In the genomic region with DNA sequence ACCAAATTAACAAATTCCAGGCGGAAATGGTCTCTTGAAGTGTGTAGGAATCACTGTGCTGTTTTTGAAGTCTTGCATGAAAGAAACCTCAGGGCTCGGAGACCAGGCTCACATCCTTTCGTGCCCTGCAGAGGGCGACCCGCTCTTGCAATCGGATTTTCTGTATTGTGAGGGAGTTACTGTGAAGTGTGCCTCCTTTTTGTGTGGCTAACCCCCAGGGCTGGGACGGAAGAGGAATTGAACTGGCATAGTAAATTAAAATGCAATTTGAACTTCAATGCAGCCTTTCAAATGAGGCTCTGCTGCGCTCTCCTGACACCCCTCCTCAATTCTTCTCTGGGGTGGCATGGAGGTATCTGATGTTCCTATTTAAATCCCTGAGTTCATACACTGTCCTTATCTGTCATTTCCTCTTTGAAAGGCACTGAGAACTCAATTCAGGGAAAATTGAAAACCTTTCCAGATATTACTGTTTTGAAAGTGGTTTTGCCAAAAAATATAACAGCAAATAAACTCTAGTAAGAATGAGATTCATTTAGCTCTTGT, we compare ENCODE assay signal across 8 cellular contexts. TPM values are rescaled to one million over a fixed set of nuclear protein-coding genes. Genes with fewer than 3 reads are reported as not detected.
DNase-seq lines count a peak whose midpoint lies in the region; ATAC-seq and TF ChIP-seq lines count a peak whose summit lies in the region.

No MANE protein-coding gene starts in this region.

- no peaks in the 10 kb centered on the region for H3K9me3 ChIP-seq in iPS DF 6.9 (ENCODE audit: control insufficient read depth, insufficient read depth, low read length)
- no peaks in the 10 kb centered on the region for H3K9me3 ChIP-seq in vagina

- H3K27ac ChIP-seq in iPS DF 6.9 (ENCODE audit: low read length), result no peak overlapping the region
- H3K27ac ChIP-seq in vagina, result no peak overlapping the region

- H3K27me3 Mint-ChIP-seq in activated naive CD8-positive, alpha-beta T cell treated with anti-CD3 and anti-CD28 coated beads, Interleukin-2, amount 50 U/mL, for 24 hours, result peaks cover 2% of the 10 kb centered on the region

- ATAC-seq in activated naive CD8-positive, alpha-beta T cell treated with anti-CD3 and anti-CD28 coated beads, Interleukin-2, amount 50 U/mL, for 24 hours, result peak; percentile 69
- no peak for ATAC-seq in sciatic nerve

- no peaks in the 10 kb centered on the region for H3K9me3 Mint-ChIP-seq in activated naive CD8-positive, alpha-beta T cell treated with anti-CD3 and anti-CD28 coated beads, Interleukin-2, amount 50 U/mL, for 24 hours

- H3K36me3 ChIP-seq in iPS DF 6.9 (ENCODE audit: control insufficient read depth, insufficient read depth, low read length) (no peaks in the 10 kb centered on the region), vagina (no peaks in the 10 kb centered on the region)

- no peak overlapping the region for H3K4me3 Mint-ChIP-seq in activated naive CD8-positive, alpha-beta T cell treated with anti-CD3 and anti-CD28 coated beads, Interleukin-2, amount 50 U/mL, for 24 hours

- H3K4me1 Mint-ChIP-seq in activated naive CD8-positive, alpha-beta T cell treated with anti-CD3 and anti-CD28 coated beads, Interleukin-2, amount 50 U/mL, for 24 hours, result peaks cover 7% of the 10 kb centered on the region

- H3K4me3 ChIP-seq in iPS DF 6.9 (ENCODE audit: low read length) (no peak overlapping the region), vagina (no peak overlapping the region)

- no peaks in the 10 kb centered on the region for H3K27me3 ChIP-seq in iPS DF 6.9 (ENCODE audit: control insufficient read depth, insufficient read depth, low read length)
- no peaks in the 10 kb centered on the region for H3K27me3 ChIP-seq in vagina

- no peaks in the 10 kb centered on the region for H3K36me3 Mint-ChIP-seq in activated naive CD8-positive, alpha-beta T cell treated with anti-CD3 and anti-CD28 coated beads, Interleukin-2, amount 50 U/mL, for 24 hours (ENCODE audit: low read depth)

- H3K4me1 ChIP-seq in iPS DF 6.9 (ENCODE audit: control insufficient read depth, insufficient read depth, low read length), result peaks cover 3% of the 10 kb centered on the region; the same call in 1 of the 2 replicates
- H3K4me1 ChIP-seq in vagina, result no peaks in the 10 kb centered on the region

- TF ChIP-seq POLR2A in vagina (IDR thresholded peaks at IDR 0.05), result no peak

- WGBS in iPS DF 6.9 (ENCODE audit: insufficient coverage, insufficient read length), result no CpG with 5 or more reads among the region's 8 CpGs

- no peak for TF ChIP-seq CTCF in vagina (IDR thresholded peaks at IDR 0.05)

- H3K27ac Mint-ChIP-seq in activated naive CD8-positive, alpha-beta T cell treated with anti-CD3 and anti-CD28 coated beads, Interleukin-2, amount 50 U/mL, for 24 hours, result no peak overlapping the region

- in situ Hi-C loops in G401 (cut with HindIII; ENCODE audit: low sequenced_read_pairs), result no loop called here

- peak; percentile 62 for DNase-seq in G401 (ENCODE audit: low spot score)
- DNase-seq in NAMALWA (ENCODE audit: low spot score), result peak; percentile 90
- DNase-seq in SW480 (ENCODE audit: low spot score), result peak; percentile 74
- DNase-seq in activated naive CD8-positive, alpha-beta T cell treated with anti-CD3 and anti-CD28 coated beads, Interleukin-2, amount 50 U/mL, for 24 hours, result peak; percentile 52
- peak; percentile 29 for DNase-seq in iPS DF 6.9 (ENCODE audit: low read depth, low spot score)
- DNase-seq in stimulated activated CD4-positive, alpha-beta T cell treated with anti-CD3 and anti-CD28 coated beads, Interleukin-4, amount 100 ng/mL, for 1 hour, result peak; percentile 54
- DNase-seq in vagina (ENCODE audit: extremely low spot score in 2 of 2), result no peak
- no peak for DNase-seq in sciatic nerve (ENCODE audit: low spot score)

- intact Hi-C loops in vagina (cut with DNase I), result no loop called here
- intact Hi-C loops in sciatic nerve (cut with DNase I), result no loop called here

RNA-seq across cellular contexts. Expression of gene MGAT5B, which starts 51.5 kb away (rescaled TPM):
- 0.80 and 3.7 TPM in 2 replicates for total RNA-seq in G401 (2014; rRNA removed; shearing (Covaris generic))
- total RNA-seq in vagina (0.49 TPM), sciatic nerve (1.4 TPM)

Comparison
In these comparisons a context has a peak if more than half of its experiments do, and no peak if none do; other contexts are left out.
1. DNase-seq: peak in G401 (single experiment), NAMALWA (single experiment), SW480 (single experiment), activated naive CD8-positive, alpha-beta T cell treated with anti-CD3 and anti-CD28 coated beads, Interleukin-2, amount 50 U/mL, for 24 hours (single experiment), iPS DF 6.9 (single experiment) and stimulated activated CD4-positive, alpha-beta T cell treated with anti-CD3 and anti-CD28 coated beads, Interleukin-4, amount 100 ng/mL, for 1 hour (single experiment); none in vagina (0 of 2) and sciatic nerve (single experiment).